ENCODE assay signal across 9 cellular contexts in the genomic region with DNA sequence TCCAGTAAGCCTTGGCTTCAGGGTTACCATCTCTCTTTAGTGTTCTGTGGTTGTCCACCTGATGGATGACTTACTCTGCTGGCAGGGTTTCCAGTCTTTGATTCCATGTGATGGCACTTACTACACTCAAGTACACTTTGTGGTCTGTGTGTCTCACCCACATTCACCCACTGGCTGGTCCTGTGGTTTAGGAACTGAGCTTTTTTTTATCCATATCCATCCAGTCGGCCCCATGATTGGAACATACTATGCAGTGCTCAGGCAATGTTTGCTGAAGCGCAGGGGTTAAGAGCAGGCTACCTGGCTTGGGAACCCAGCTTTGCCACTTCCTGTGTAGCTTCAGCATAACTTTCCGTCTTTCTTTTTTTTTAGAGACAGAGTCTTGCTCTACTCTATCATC. TPM values are rescaled to one million over a fixed set of nuclear protein-coding genes. Genes with fewer than 3 reads are reported as not detected.
DNase-seq lines count a peak whose midpoint lies in the region; ATAC-seq and TF ChIP-seq lines count a peak whose summit lies in the region.
"Had no signal": no experiment of that assay in that cellular context is flagged by ENCODE, and none has a peak within 500 bp of the region (broad histone marks: within the 10 kb centered on the region; RNA-seq: fewer than 3 reads in every experiment).

No MANE protein-coding gene starts in this region.

- peaks cover 4% of the 10 kb centered on the region for H3K9me3 Mint-ChIP-seq in activated CD8-positive, alpha-beta T cell treated with anti-CD3 and anti-CD28 coated beads for 36 hours
- H3K9me3 Mint-ChIP-seq in naive thymus-derived CD4-positive, alpha-beta T cell = peaks cover 0 to 12% (median 0%) of the 10 kb centered on the region in 11 donors
- H3K9me3 Mint-ChIP-seq in glutamatergic neuron (ENCODE audit: unreplicated experiment) = peaks cover 16% of the 10 kb centered on the region

- POLR2A ChIA-PET in activated CD8-positive, alpha-beta T cell treated with anti-CD3 and anti-CD28 coated beads for 36 hours (lab: Charles Lee) = interaction anchor here (1.0 to 13.8 kb wide), 5 partner anchors 10 to 105 kb away, joined by 3 to 482 read pairs (median 49); partner anchors contain the start of gene PYCARD
- POLR2A ChIA-PET in naive thymus-derived CD4-positive, alpha-beta T cell (lab: Charles Lee) = interaction anchor here (0.6 to 6.3 kb wide), 20 partner anchors 9 to 747 kb away, joined by 3 to 183 read pairs (median 4); partner anchors contain the start of genes ARMC5, DCTPP1, KAT8 and PYCARD

- peak overlapping the region; percentile 72 for H3K27ac Mint-ChIP-seq in activated CD8-positive, alpha-beta T cell treated with anti-CD3 and anti-CD28 coated beads for 36 hours
- peak overlapping the region; percentile 75 to 100 (median 91) for H3K27ac Mint-ChIP-seq in naive thymus-derived CD4-positive, alpha-beta T cell
- H3K27ac Mint-ChIP-seq in glutamatergic neuron (ENCODE audit: unreplicated experiment) = no peak overlapping the region

- H3K27ac ChIP-seq in naive thymus-derived CD4-positive, alpha-beta T cell (ENCODE audit: low read depth, low read length) = peak overlapping the region; percentile 90
- H3K27ac ChIP-seq: SK-N-MC, vagina had no signal

- peak overlapping the region; percentile 40 for H3K4me3 Mint-ChIP-seq in activated CD8-positive, alpha-beta T cell treated with anti-CD3 and anti-CD28 coated beads for 36 hours
- H3K4me3 Mint-ChIP-seq in naive thymus-derived CD4-positive, alpha-beta T cell = peak overlapping the region; percentile 76 to 99 (median 90)
- no peak overlapping the region for H3K4me3 Mint-ChIP-seq in glutamatergic neuron (ENCODE audit: unreplicated experiment)

- in situ Hi-C loops in KBM-7 (cut with MboI; ENCODE audit: low pct_unique_long_range_greater_than_20kb, low sequenced_read_pairs) = no loop called here

- CTCF ChIA-PET in activated CD8-positive, alpha-beta T cell treated with anti-CD3 and anti-CD28 coated beads for 36 hours (lab: Charles Lee) = interaction anchor here (0.9 to 2.3 kb wide), 5 partner anchors 9 to 35 kb away, joined by 3 to 13 read pairs (median 4); no protein-coding TSS in a partner anchor
- CTCF ChIA-PET in naive thymus-derived CD4-positive, alpha-beta T cell (lab: Charles Lee) = interaction anchor here (0.7 to 4.3 kb wide), 7 partner anchors 9 to 684 kb away, joined by 3 to 27 read pairs (median 4); no protein-coding TSS in a partner anchor

- peaks cover 14% of the 10 kb centered on the region for H3K36me3 Mint-ChIP-seq in activated CD8-positive, alpha-beta T cell treated with anti-CD3 and anti-CD28 coated beads for 36 hours (ENCODE audit: low read depth)
- peaks cover 6 to 19% (median 9%) of the 10 kb centered on the region in 5 donors for H3K36me3 Mint-ChIP-seq in naive thymus-derived CD4-positive, alpha-beta T cell
- H3K36me3 Mint-ChIP-seq in glutamatergic neuron (ENCODE audit: unreplicated experiment) = no peaks in the 10 kb centered on the region

- H3K9me3 ChIP-seq in naive thymus-derived CD4-positive, alpha-beta T cell (ENCODE audit: control insufficient read depth in 2 of 3, low read length in 3 of 3) = no peaks in the 10 kb centered on the region
- H3K9me3 ChIP-seq: vagina had no signal

- H3K4me1 ChIP-seq in naive thymus-derived CD4-positive, alpha-beta T cell (ENCODE audit: control insufficient read depth in 2 of 2, insufficient read depth in 2 of 2, low read length in 2 of 2) = peaks cover 32 to 35% of the 10 kb centered on the region in 2 donors

- DNase-seq in KBM-7 = peak; percentile 73
- DNase-seq in activated CD8-positive, alpha-beta T cell treated with anti-CD3 and anti-CD28 coated beads for 36 hours = peak; percentile 84
- peak in 8 of 9 donors; percentile 50 to 74 (median 68) for DNase-seq in naive thymus-derived CD4-positive, alpha-beta T cell
- DNase-seq in glutamatergic neuron = no peak
- DNase-seq in mesenteric fat pad (ENCODE audit: low spot score) = no peak

- intact Hi-C loops in activated CD8-positive, alpha-beta T cell treated with anti-CD3 and anti-CD28 coated beads for 36 hours (cut with micrococcal nuclease) = loop anchor here (10.0 kb wide), 1 partner anchor 62 kb away; the partner anchor contains the start of gene KAT8
- intact Hi-C loops in naive thymus-derived CD4-positive, alpha-beta T cell (cut with micrococcal nuclease) = loop anchor here in 1 of 2 donors (1.0 to 5.0 kb wide), 2 partner anchors 18 to 690 kb away; no protein-coding TSS in a partner anchor

- no peaks in the 10 kb centered on the region for H3K27me3 Mint-ChIP-seq in activated CD8-positive, alpha-beta T cell treated with anti-CD3 and anti-CD28 coated beads for 36 hours
- peaks cover 0 to 3% (median 0%) of the 10 kb centered on the region in 5 donors for H3K27me3 Mint-ChIP-seq in naive thymus-derived CD4-positive, alpha-beta T cell
- peaks cover 16% of the 10 kb centered on the region for H3K27me3 Mint-ChIP-seq in glutamatergic neuron (ENCODE audit: unreplicated experiment)

- H3K36me3 ChIP-seq in naive thymus-derived CD4-positive, alpha-beta T cell (ENCODE audit: control insufficient read depth in 2 of 3, insufficient read depth in 3 of 3, low read length in 3 of 3) = peaks cover 0 to 13% (median 0%) of the 10 kb centered on the region in 3 experiments
- H3K36me3 ChIP-seq: vagina had no signal

- H3K4me1 Mint-ChIP-seq in activated CD8-positive, alpha-beta T cell treated with anti-CD3 and anti-CD28 coated beads for 36 hours (ENCODE audit: low read depth) = peaks cover 19% of the 10 kb centered on the region
- H3K4me1 Mint-ChIP-seq in naive thymus-derived CD4-positive, alpha-beta T cell = peaks cover 23 to 45% (median 31%) of the 10 kb centered on the region in 7 donors
- peaks cover 7% of the 10 kb centered on the region for H3K4me1 Mint-ChIP-seq in glutamatergic neuron (ENCODE audit: low read depth, unreplicated experiment)

- TF ChIP-seq CTCF in activated CD8-positive, alpha-beta T cell treated with anti-CD3 and anti-CD28 coated beads for 36 hours (IDR thresholded peaks at IDR 0.05) = no peak
- TF ChIP-seq CTCF in glutamatergic neuron (IDR thresholded peaks at IDR 0.05; ENCODE audit: partially characterized antibody, unreplicated experiment) = no peak

- no peaks in the 10 kb centered on the region for H3K27me3 ChIP-seq in naive thymus-derived CD4-positive, alpha-beta T cell (ENCODE audit: control insufficient read depth in 2 of 2, insufficient read depth in 2 of 2, low read length in 2 of 2)
- H3K27me3 ChIP-seq: vagina had no signal

- peak; percentile 10 for ATAC-seq in activated CD8-positive, alpha-beta T cell treated with anti-CD3 and anti-CD28 coated beads for 36 hours
- peak; percentile 12 for ATAC-seq in naive thymus-derived CD4-positive, alpha-beta T cell
- no peak for ATAC-seq in HG03025 (IDR thresholded peaks at IDR 0.05; ENCODE audit: low FRiP score, unreplicated experiment)

- peak overlapping the region; percentile 38 for H3K4me3 ChIP-seq in naive thymus-derived CD4-positive, alpha-beta T cell (ENCODE audit: low read length)
- H3K4me3 ChIP-seq: SK-N-MC, vagina had no signal

RNA-seq across cellular contexts. Expression of gene FUS, which starts 2.8 kb away (rescaled TPM):
- total RNA-seq in activated CD8-positive, alpha-beta T cell treated with anti-CD3 and anti-CD28 coated beads for 36 hours = 100 to 1,000 TPM; 486 to 533 TPM
- total RNA-seq in naive thymus-derived CD4-positive, alpha-beta T cell = 100 to 1,000 TPM; 597 to 956 (median 714) TPM
- polyA plus RNA-seq in naive thymus-derived CD4-positive, alpha-beta T cell = 100 to 1,000 TPM; 177 to 194 TPM
- total RNA-seq in glutamatergic neuron (ENCODE audit: unreplicated experiment) (473 TPM), mesenteric fat pad (224 TPM)

RNA-seq across cellular contexts. Expression of gene PYCARD, which starts 25.4 kb away (rescaled TPM):
- 1 to 10 TPM; 5.9 to 6.1 TPM for total RNA-seq in activated CD8-positive, alpha-beta T cell treated with anti-CD3 and anti-CD28 coated beads for 36 hours
- 10 to 100 TPM; 13.0 to 80.1 (median 21.2) TPM for total RNA-seq in naive thymus-derived CD4-positive, alpha-beta T cell
- 10 to 100 TPM; 41.0 to 44.9 TPM for polyA plus RNA-seq in naive thymus-derived CD4-positive, alpha-beta T cell
- total RNA-seq in glutamatergic neuron (ENCODE audit: unreplicated experiment) (0.71 TPM), mesenteric fat pad (22.4 TPM)

RNA-seq across cellular contexts. Expression of gene PRSS36, which starts 27.3 kb away (rescaled TPM):
- under 1 TPM; 0.18 to 0.72 TPM for total RNA-seq in activated CD8-positive, alpha-beta T cell treated with anti-CD3 and anti-CD28 coated beads for 36 hours
- 1 to 10 TPM in 2 of 5 experiments, under 1 TPM in 3; 0.13 to 2.9 (median 0.69) TPM for total RNA-seq in naive thymus-derived CD4-positive, alpha-beta T cell
- 1 to 10 TPM; 1.2 to 1.3 TPM for polyA plus RNA-seq in naive thymus-derived CD4-positive, alpha-beta T cell
- total RNA-seq in glutamatergic neuron (ENCODE audit: unreplicated experiment) (0.61 TPM), mesenteric fat pad (9.8 TPM)

RNA-seq across cellular contexts. Expression of gene TRIM72, which starts 36.8 kb away (rescaled TPM):
- not detected for total RNA-seq in activated CD8-positive, alpha-beta T cell treated with anti-CD3 and anti-CD28 coated beads for 36 hours
- under 1 TPM in 1 of 5 experiments, not detected in 4; 0.24 TPM for total RNA-seq in naive thymus-derived CD4-positive, alpha-beta T cell
- not detected for polyA plus RNA-seq in naive thymus-derived CD4-positive, alpha-beta T cell
- total RNA-seq in glutamatergic neuron (ENCODE audit: unreplicated experiment) = 0.10 TPM
- 0.03 TPM for total RNA-seq in mesenteric fat pad
- total RNA-seq: vagina had no signal

RNA-seq across cellular contexts. Expression of gene PYDC1, which starts 39.8 kb away (rescaled TPM):
- not detected for total RNA-seq in activated CD8-positive, alpha-beta T cell treated with anti-CD3 and anti-CD28 coated beads for 36 hours
- total RNA-seq in naive thymus-derived CD4-positive, alpha-beta T cell = not detected
- not detected for polyA plus RNA-seq in naive thymus-derived CD4-positive, alpha-beta T cell
- total RNA-seq in glutamatergic neuron (ENCODE audit: unreplicated experiment) (not detected), mesenteric fat pad (not detected)
- total RNA-seq: liver, vagina had no signal
- polyA plus RNA-seq: liver had no signal

Comparison
In these comparisons a context has a peak if more than half of its experiments do, and no peak if none do; other contexts are left out.
1. DNase-seq: peak in KBM-7 (single experiment), activated CD8-positive, alpha-beta T cell treated with anti-CD3 and anti-CD28 coated beads for 36 hours (single experiment) and naive thymus-derived CD4-positive, alpha-beta T cell (8 of 9); none in glutamatergic neuron (single experiment) and mesenteric fat pad (single experiment).